ENCODE assay signal across 22 cellular contexts in genomic region chr9:121960665-121961064, GRCh38.
DNase-seq lines count a peak whose midpoint lies in the region; ATAC-seq and TF ChIP-seq lines count a peak whose summit lies in the region.
"Had no signal": no experiment of that assay in that cellular context is flagged by ENCODE, and none has a peak within 500 bp of the region (broad histone marks: within the 10 kb centered on the region; RNA-seq: fewer than 3 reads in every experiment).

No MANE protein-coding gene starts in this region.

- H3K36me3 Mint-ChIP-seq in MCF 10A (ENCODE audit: insufficient read depth, unreplicated experiment) (no peaks in the 10 kb centered on the region), neural progenitor cell (no peaks in the 10 kb centered on the region)
- peaks cover 0 to 5% (median 0%) of the 10 kb centered on the region in 3 donors for H3K36me3 Mint-ChIP-seq in naive thymus-derived CD8-positive, alpha-beta T cell

- TF ChIP-seq CTCF in MCF 10A (IDR thresholded peaks at IDR 0.05; ENCODE audit: unreplicated experiment) (no peak), mammary epithelial cell (conservative IDR thresholded peaks at IDR 0.05 in 1 of 2, IDR thresholded peaks at IDR 0.05 in 1 of 2; ENCODE audit: extremely low read depth in 1 of 2, insufficient read depth in 1 of 2, low read depth in 1 of 2, low read length in 2 of 2) (no peak), RWPE2 (IDR thresholded peaks at IDR 0.05; ENCODE audit: poor library complexity, severe bottlenecking) (no peak), neural progenitor cell (IDR thresholded peaks at IDR 0.05) (no peak)

- CTCF ChIA-PET in MCF 10A (lab: Yijun Ruan, JAX) (interaction anchor here (0.8 kb wide), 1 partner anchor 413 kb away, joined by 4 read pairs; no protein-coding TSS in a partner anchor), mammary epithelial cell (lab: Charles Lee; ENCODE audit: low non-redundant PET) (no interaction called here)

- H3K9me3 Mint-ChIP-seq in MCF 10A (ENCODE audit: unreplicated experiment) = no peaks in the 10 kb centered on the region
- H3K9me3 Mint-ChIP-seq in neural progenitor cell = no peaks in the 10 kb centered on the region
- H3K9me3 Mint-ChIP-seq in naive thymus-derived CD8-positive, alpha-beta T cell = no peaks in the 10 kb centered on the region
- H3K9me3 Mint-ChIP-seq: CD4-positive, alpha-beta T cell had no signal

- no peaks in the 10 kb centered on the region for H4K20me1 ChIP-seq in mammary epithelial cell (ENCODE audit: insufficient read depth, low read length)
- no peaks in the 10 kb centered on the region for H4K20me1 ChIP-seq in neural progenitor cell (ENCODE audit: low read depth)
- H4K20me1 ChIP-seq: BLaER1 had no signal

- POLR2A ChIA-PET in MCF 10A (lab: Yijun Ruan, JAX) = interaction anchor here (1.1 kb wide), 1 partner anchor 12 kb away, joined by 3 read pairs; no protein-coding TSS in a partner anchor
- POLR2A ChIA-PET in naive thymus-derived CD8-positive, alpha-beta T cell (lab: Charles Lee) = no interaction called here

- no peaks in the 10 kb centered on the region for H3K27me3 ChIP-seq in mammary epithelial cell (ENCODE audit: insufficient read depth, low read length)
- H3K27me3 ChIP-seq in RWPE2 (ENCODE audit: insufficient read depth, poor library complexity, severe bottlenecking) = no peaks in the 10 kb centered on the region
- H3K27me3 ChIP-seq in neural progenitor cell = no peaks in the 10 kb centered on the region
- H3K27me3 ChIP-seq: BLaER1, MG63 had no signal

- BruUV-seq in MCF 10A (replicated peaks; lab: Mats Ljungman, UMichigan) (no TSS peak), mammary epithelial cell (replicated peaks; lab: Mats Ljungman, UMichigan) (no TSS peak)

- intact Hi-C loops in MCF 10A (cut with micrococcal nuclease) = no loop called here
- intact Hi-C loops in mammary epithelial cell (cut with micrococcal nuclease) = loop anchor here (5.0 kb wide), 1 partner anchor 63 kb away; no protein-coding TSS in a partner anchor

- H3K9me3 ChIP-seq in mammary epithelial cell (replicated peaks; ENCODE audit: insufficient read depth, low read length) (no peaks in the 10 kb centered on the region), RWPE2 (ENCODE audit: severe bottlenecking) (no peaks in the 10 kb centered on the region), neural progenitor cell (ENCODE audit: low read depth) (no peaks in the 10 kb centered on the region)
- H3K9me3 ChIP-seq: BLaER1, MG63 had no signal

- in situ Hi-C loops in mammary epithelial cell (cut with MboI; ENCODE audit: low sequenced_read_pairs in 2 of 2) = no loop called here

- H3K4me2 ChIP-seq in mammary epithelial cell (ENCODE audit: insufficient read depth, low read depth, low read length) (no peak overlapping the region), neural progenitor cell (no peak overlapping the region)
- H3K4me2 ChIP-seq: BLaER1 had no signal

- peak overlapping the region; percentile 34 for H3K27ac Mint-ChIP-seq in MCF 10A (ENCODE audit: low read depth, unreplicated experiment)
- no peak overlapping the region for H3K27ac Mint-ChIP-seq in neural progenitor cell
- H3K27ac Mint-ChIP-seq in naive thymus-derived CD8-positive, alpha-beta T cell = no peak overlapping the region
- H3K27ac Mint-ChIP-seq: CD4-positive, alpha-beta T cell had no signal

- no peaks in the 10 kb centered on the region for H3F3A ChIP-seq in neural progenitor cell (ENCODE audit: low read depth)

- no peak overlapping the region for H3K9ac ChIP-seq in mammary epithelial cell (ENCODE audit: insufficient read depth, low read length)
- no peak overlapping the region for H3K9ac ChIP-seq in neural progenitor cell
- H3K9ac ChIP-seq: BLaER1 had no signal

- no peak overlapping the region for H2AFZ ChIP-seq in mammary epithelial cell (ENCODE audit: low read depth, low read length)
- H2AFZ ChIP-seq in neural progenitor cell (replicated peaks) = peak overlapping the region; percentile 77

- no peak overlapping the region for H3K4me3 ChIP-seq in mammary epithelial cell (replicated peaks in 1 of 3; ENCODE audit: insufficient read depth in 1 of 3, low read depth in 2 of 3, low read length in 3 of 3)
- H3K4me3 ChIP-seq in RWPE2 (ENCODE audit: severe bottlenecking) = no peak overlapping the region
- H3K4me3 ChIP-seq in neural progenitor cell = no peak overlapping the region
- H3K4me3 ChIP-seq: BLaER1, K562, MG63, SK-N-MC had no signal

- 92% methylated on average over 7 of the region's 7 CpGs for WGBS in mammary epithelial cell (ENCODE audit: low coverage, missing lambda C conversion rate)

- H3K27ac ChIP-seq in mammary epithelial cell (ENCODE audit: insufficient read depth, low read depth, low read length) (no peak overlapping the region), RWPE2 (ENCODE audit: poor library complexity, severe bottlenecking) (peak overlapping the region; percentile 96), neural progenitor cell (no peak overlapping the region)
- H3K27ac ChIP-seq: BLaER1, SK-N-MC had no signal

- dilution Hi-C loops in mammary epithelial cell (cut with HindIII; ENCODE audit: low sequenced_read_pairs) = no loop called here

- ATAC-seq in RWPE2 (ENCODE audit: low read depth) = no peak
- ATAC-seq in HG03025 (IDR thresholded peaks at IDR 0.05; ENCODE audit: low FRiP score, unreplicated experiment) = no peak
- ATAC-seq in naive thymus-derived CD8-positive, alpha-beta T cell = no peak
- ATAC-seq: HepG2, K562 had no signal

- H3K36me3 ChIP-seq in mammary epithelial cell (ENCODE audit: insufficient read depth, low read length) (no peaks in the 10 kb centered on the region), RWPE2 (ENCODE audit: low read depth) (peaks cover 16% of the 10 kb centered on the region), neural progenitor cell (no peaks in the 10 kb centered on the region)
- H3K36me3 ChIP-seq: BLaER1, MG63 had no signal

- H3K4me1 Mint-ChIP-seq in MCF 10A (ENCODE audit: insufficient read depth, unreplicated experiment) = peaks cover 51% of the 10 kb centered on the region
- H3K4me1 Mint-ChIP-seq in neural progenitor cell = peaks cover 2% of the 10 kb centered on the region
- no peaks in the 10 kb centered on the region for H3K4me1 Mint-ChIP-seq in naive thymus-derived CD8-positive, alpha-beta T cell

- peaks cover 29% of the 10 kb centered on the region for H3K79me2 ChIP-seq in mammary epithelial cell (ENCODE audit: insufficient read depth, low read length)
- H3K79me2 ChIP-seq in neural progenitor cell (ENCODE audit: low read depth) = no peaks in the 10 kb centered on the region

- H3K27me3 Mint-ChIP-seq in MCF 10A (ENCODE audit: insufficient read depth, unreplicated experiment) (no peaks in the 10 kb centered on the region), neural progenitor cell (ENCODE audit: insufficient read depth, low read depth) (peaks cover 5% of the 10 kb centered on the region)
- no peaks in the 10 kb centered on the region for H3K27me3 Mint-ChIP-seq in naive thymus-derived CD8-positive, alpha-beta T cell
- H3K27me3 Mint-ChIP-seq: CD4-positive, alpha-beta T cell had no signal

- H3K4me3 Mint-ChIP-seq in MCF 10A (ENCODE audit: unreplicated experiment) = no peak overlapping the region
- H3K4me3 Mint-ChIP-seq in neural progenitor cell = no peak overlapping the region
- H3K4me3 Mint-ChIP-seq in naive thymus-derived CD8-positive, alpha-beta T cell = no peak overlapping the region
- H3K4me3 Mint-ChIP-seq: CD4-positive, alpha-beta T cell had no signal

- DNase-seq in MCF 10A (ENCODE audit: unreplicated experiment) (no peak), mammary epithelial cell (no peak), RWPE2 (ENCODE audit: low spot score) (no peak), neural progenitor cell (ENCODE audit: low spot score) (peak; percentile 39), 8988T (no peak)
- DNase-seq in naive thymus-derived CD8-positive, alpha-beta T cell = no peak
- DNase-seq: CD4-positive, alpha-beta T cell; DMS53; Kasumi-1; MG63; NCI-H1105 treated with DMSO at 0.1 percent for 48 hours; NCI-H146; NCI-H1930; NCI-H2107; NCI-H2227 treated with DMSO at 0.1 percent for 48 hours; NCI-H526 treated with DMSO at 0.1 percent for 48 hours; SIG-M5 had no signal

- H3K4me1 ChIP-seq in mammary epithelial cell (ENCODE audit: insufficient read depth, low read length) (peaks cover 42% of the 10 kb centered on the region), RWPE2 (ENCODE audit: insufficient read depth, poor library complexity, severe bottlenecking) (peaks cover 38% of the 10 kb centered on the region), neural progenitor cell (peaks cover 5% of the 10 kb centered on the region)
